ENCODE assay signal across 12 cellular contexts in genomic region chr14:22509751-22510300, GRCh38.
DNase-seq lines count a peak whose midpoint lies in the region; ATAC-seq and TF ChIP-seq lines count a peak whose summit lies in the region.
"Had no signal": no experiment of that assay in that cellular context is flagged by ENCODE, and none has a peak within 500 bp of the region (broad histone marks: within the 10 kb centered on the region; RNA-seq: fewer than 3 reads in every experiment).

No MANE protein-coding gene starts in this region.

- H3K4me3 ChIP-seq in HL-60 (replicated peaks; ENCODE audit: insufficient read depth, low read length): no peak overlapping the region
- no peak overlapping the region for H3K4me3 ChIP-seq in rectal smooth muscle tissue (ENCODE audit: low read length)

- H3K4me3 Mint-ChIP-seq in T-helper 2 cell treated with Interferon-gamma antibody and Interleukin-4, amounts not matched to agents 5 μg/mL and 100 μg/mL, for 36 hours: peak overlapping the region; percentile 91
- H3K4me3 Mint-ChIP-seq in activated naive CD8-positive, alpha-beta T cell: peak overlapping the region; percentile 95

- no peaks in the 10 kb centered on the region for H3K27me3 Mint-ChIP-seq in T-helper 2 cell treated with Interferon-gamma antibody and Interleukin-4, amounts not matched to agents 5 μg/mL and 100 μg/mL, for 36 hours (ENCODE audit: low read depth)
- H3K27me3 Mint-ChIP-seq in activated naive CD8-positive, alpha-beta T cell: no peaks in the 10 kb centered on the region

- H3K27me3 ChIP-seq in HL-60 (ENCODE audit: insufficient read depth, poor library complexity, severe bottlenecking) (no peaks in the 10 kb centered on the region), rectal smooth muscle tissue (ENCODE audit: control insufficient read depth, insufficient read depth, low read length) (no peaks in the 10 kb centered on the region)

- no peak overlapping the region for H3K9ac ChIP-seq in rectal smooth muscle tissue (ENCODE audit: low read length)

- H3K4me1 Mint-ChIP-seq in T-helper 2 cell treated with Interferon-gamma antibody and Interleukin-4, amounts not matched to agents 5 μg/mL and 100 μg/mL, for 36 hours (ENCODE audit: low read depth): peaks cover 76% of the 10 kb centered on the region
- peaks cover 65% of the 10 kb centered on the region for H3K4me1 Mint-ChIP-seq in activated naive CD8-positive, alpha-beta T cell (ENCODE audit: low read depth)

- H3K36me3 Mint-ChIP-seq in T-helper 2 cell treated with Interferon-gamma antibody and Interleukin-4, amounts not matched to agents 5 μg/mL and 100 μg/mL, for 36 hours (ENCODE audit: low read depth): peaks cover 92% of the 10 kb centered on the region
- peaks cover 49% of the 10 kb centered on the region for H3K36me3 Mint-ChIP-seq in activated naive CD8-positive, alpha-beta T cell

- H3K27ac ChIP-seq in HL-60 (replicated peaks) (peak overlapping the region; percentile 20), rectal smooth muscle tissue (ENCODE audit: low read depth, low read length) (peak overlapping the region; percentile 63)

- no peak for ATAC-seq in GM21717 (IDR thresholded peaks at IDR 0.05; ENCODE audit: unreplicated experiment)

- peaks cover 19% of the 10 kb centered on the region for H3K4me1 ChIP-seq in rectal smooth muscle tissue (ENCODE audit: control insufficient read depth, insufficient read depth, low read length)

- TF ChIP-seq CTCF in HL-60 (IDR thresholded peaks at IDR 0.05; ENCODE audit: insufficient read depth, low read length): no peak

- DNase-seq in T-helper 2 cell treated with Interferon-gamma antibody and Interleukin-4, amounts not matched to agents 5 μg/mL and 100 μg/mL, for 36 hours (ENCODE audit: low spot score): no peak
- DNase-seq in T-helper 2 cell (no peak), HL-60 (ENCODE audit: low read depth in 1 of 2, low spot score in 1 of 2) (peak in 1 of 2 experiments; percentile 30), NCI-H446 treated with DMSO at 0.1 percent for 48 hours (lab: John Stamatoyannopoulos, UW) (no peak), NCI-H2196 treated with DMSO at 0.1 percent for 48 hours (lab: John Stamatoyannopoulos, UW; ENCODE audit: unreplicated experiment) (no peak)
- DNase-seq: effector CD8-positive, alpha-beta T cell; hypothalamus; NCI-H1436; stimulated activated CD4-positive, alpha-beta T cell treated with anti-CD3 and anti-CD28 coated beads, Interleukin-15, amount 100 ng/mL, for 24 hours had no signal

- peak overlapping the region; percentile 95 for H3K27ac Mint-ChIP-seq in T-helper 2 cell treated with Interferon-gamma antibody and Interleukin-4, amounts not matched to agents 5 μg/mL and 100 μg/mL, for 36 hours
- H3K27ac Mint-ChIP-seq in activated naive CD8-positive, alpha-beta T cell: peak overlapping the region; percentile 100

- no peaks in the 10 kb centered on the region for H3K36me3 ChIP-seq in rectal smooth muscle tissue (ENCODE audit: control insufficient read depth, insufficient read depth, low read length)

- no peaks in the 10 kb centered on the region for H3K9me3 Mint-ChIP-seq in T-helper 2 cell treated with Interferon-gamma antibody and Interleukin-4, amounts not matched to agents 5 μg/mL and 100 μg/mL, for 36 hours
- no peaks in the 10 kb centered on the region for H3K9me3 Mint-ChIP-seq in activated naive CD8-positive, alpha-beta T cell (ENCODE audit: low read depth)
